ENCODE assay signal across 9 cellular contexts in genomic region chr14:91835197-91835919, GRCh38. TPM values are rescaled to one million over a fixed set of nuclear protein-coding genes. Genes with fewer than 3 reads are reported as not detected.
DNase-seq lines count a peak whose midpoint lies in the region; ATAC-seq, FAIRE-seq and TF ChIP-seq lines count a peak whose summit lies in the region.
"Had no signal": no experiment of that assay in that cellular context is flagged by ENCODE, and none has a peak within 500 bp of the region (broad histone marks: within the 10 kb centered on the region; RNA-seq: fewer than 3 reads in every experiment).

No MANE protein-coding gene starts in this region.

- intact Hi-C loops in breast epithelium (cut with DNase I; ENCODE audit: low total_unique reads): loop anchor here (10.0 kb wide), 1 partner anchor 949 kb away; no protein-coding TSS in a partner anchor

- no peak for FAIRE-seq in H54 (lab: Jason Lieb, UNC)

- peak overlapping the region; percentile 97 to 98 for H3K27ac ChIP-seq in breast epithelium
- peak overlapping the region; percentile 27 for H3K27ac ChIP-seq in muscle layer of duodenum (ENCODE audit: low read length)
- H3K27ac ChIP-seq: BLaER1 had no signal

- ATAC-seq in HG03354 (IDR thresholded peaks at IDR 0.05; ENCODE audit: poor library complexity, severe bottlenecking, unreplicated experiment) (peak; percentile 21), GM18858 (IDR thresholded peaks at IDR 0.05; ENCODE audit: unreplicated experiment) (no peak)

- H3K4me3 ChIP-seq in breast epithelium (peak overlapping the region; percentile 55 to 94 (median 90)), muscle layer of duodenum (ENCODE audit: low read depth in 1 of 2, low read length in 2 of 2) (peak overlapping the region; percentile 52 to 72)
- H3K4me3 ChIP-seq: BLaER1 had no signal

- DNase-seq in NCI-H82 (lab: John Stamatoyannopoulos, UW) (peak; percentile 2), NCI-H82 treated with DMSO at 0.1 percent for 48 hours (lab: John Stamatoyannopoulos, UW; ENCODE audit: unreplicated experiment) (no peak), breast epithelium (ENCODE audit: low spot score in 2 of 2) (no peak), dedifferentiated amniotic fluid mesenchymal stem cell (ENCODE audit: extremely low spot score) (no peak), H54 (ENCODE audit: insufficient read length, low spot score) (no peak)

- no peak for TF ChIP-seq CTCF in breast epithelium (IDR thresholded peaks at IDR 0.05)

- H3K9me3 ChIP-seq in breast epithelium (no peaks in the 10 kb centered on the region), muscle layer of duodenum (ENCODE audit: control insufficient read depth in 1 of 2, low read length in 2 of 2) (no peaks in the 10 kb centered on the region)

- peaks cover 5% of the 10 kb centered on the region for H3K36me3 ChIP-seq in breast epithelium
- no peaks in the 10 kb centered on the region for H3K36me3 ChIP-seq in muscle layer of duodenum (ENCODE audit: control insufficient read depth in 1 of 2, insufficient read depth in 2 of 2, low read length in 2 of 2)
- H3K36me3 ChIP-seq: BLaER1 had no signal

- no peaks in the 10 kb centered on the region for H3K4me1 ChIP-seq in breast epithelium
- H3K4me1 ChIP-seq in muscle layer of duodenum (ENCODE audit: control insufficient read depth in 1 of 2, insufficient read depth in 2 of 2, low read length in 2 of 2): peaks cover 0 to 9% of the 10 kb centered on the region in 2 donors
- H3K4me1 ChIP-seq: BLaER1 had no signal

- H3K27me3 ChIP-seq in breast epithelium: no peaks in the 10 kb centered on the region
- no peaks in the 10 kb centered on the region for H3K27me3 ChIP-seq in muscle layer of duodenum (ENCODE audit: low read depth, low read length)
- H3K27me3 ChIP-seq: BLaER1 had no signal

- TF ChIP-seq POLR2A in breast epithelium (IDR thresholded peaks at IDR 0.05): no peak
- no peak for TF ChIP-seq POLR2A in H54 (IDR thresholded peaks at IDR 0.05; ENCODE audit: low read depth, low read length)

RNA-seq across cellular contexts. Expression of gene TC2N, which starts 32.0 kb away (rescaled TPM):
- 100 to 1,000 TPM in 2 of 3 donors, 10 to 100 TPM in 1; 36.6 to 169 (median 166) TPM for total RNA-seq in breast epithelium
